Comparison of ENCODE assay signal across 22 cellular contexts in the genomic region with DNA sequence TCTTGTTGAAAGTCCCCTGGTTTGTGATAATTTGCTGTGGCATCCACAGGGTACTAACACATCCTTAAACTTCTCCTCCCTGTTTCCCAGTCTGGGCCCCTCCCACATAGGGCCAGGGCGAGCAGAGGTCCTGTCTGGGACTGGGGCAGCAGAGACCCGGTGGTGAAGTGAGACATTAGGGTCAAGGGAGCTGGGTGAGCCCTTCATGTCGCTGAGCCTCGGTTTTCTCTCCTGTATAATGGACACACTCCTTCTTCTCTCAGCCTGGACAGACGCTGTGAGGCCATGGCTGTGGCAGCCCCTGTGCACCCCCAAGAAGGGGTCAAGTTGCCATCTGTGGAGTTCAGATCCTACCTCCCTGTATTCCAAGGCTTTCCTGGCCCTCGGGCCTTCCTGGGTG. TPM values are rescaled to one million over a fixed set of nuclear protein-coding genes. Genes with fewer than 3 reads are reported as not detected.
DNase-seq lines count a peak whose midpoint lies in the region; ATAC-seq and TF ChIP-seq lines count a peak whose summit lies in the region.
"Had no signal": no experiment of that assay in that cellular context is flagged by ENCODE, and none has a peak within 500 bp of the region (broad histone marks: within the 10 kb centered on the region; RNA-seq: fewer than 3 reads in every experiment).

No MANE protein-coding gene starts in this region.

- no peak overlapping the region for H2AFZ ChIP-seq in mammary epithelial cell (ENCODE audit: low read depth, low read length)

- in situ Hi-C loops in mammary epithelial cell (cut with MboI; ENCODE audit: low sequenced_read_pairs in 2 of 2), result loop anchor here (25.0 kb wide), 2 partner anchors 292 to 442 kb away; no protein-coding TSS in a partner anchor

- TF ChIP-seq CTCF in chondrocyte (IDR thresholded peaks at IDR 0.05), result no peak
- TF ChIP-seq CTCF in mammary epithelial cell (conservative IDR thresholded peaks at IDR 0.05 in 1 of 2, IDR thresholded peaks at IDR 0.05 in 1 of 2; ENCODE audit: extremely low read depth in 1 of 2, insufficient read depth in 1 of 2, low read depth in 1 of 2, low read length in 2 of 2), result no peak

- ATAC-seq in left ventricle myocardium superior (no peak), right cardiac atrium (no peak), HG03280 (IDR thresholded peaks at IDR 0.05; ENCODE audit: unreplicated experiment) (no peak)
- ATAC-seq: HCT116, Panc1 had no signal

- intact Hi-C loops in left ventricle myocardium superior (cut with micrococcal nuclease) (no loop called here), right cardiac atrium (cut with DNase I) (no loop called here), posterior vena cava (cut with DNase I) (no loop called here), mammary epithelial cell (cut with micrococcal nuclease) (no loop called here)

- H3K4me3 Mint-ChIP-seq in chondrocyte (ENCODE audit: unreplicated experiment), result no peak overlapping the region
- H3K4me3 Mint-ChIP-seq: CD8-positive, alpha-beta memory T cell had no signal

- 74% methylated on average over 6 of the region's 6 CpGs for WGBS in right cardiac atrium
- WGBS in mammary epithelial cell (ENCODE audit: low coverage, missing lambda C conversion rate), result 60% methylated on average over 6 of the region's 6 CpGs

- H3K4me1 ChIP-seq in right cardiac atrium (ENCODE audit: control insufficient read depth, insufficient read depth, low read length) (no peaks in the 10 kb centered on the region), mammary epithelial cell (ENCODE audit: insufficient read depth, low read length) (no peaks in the 10 kb centered on the region)
- H3K4me1 ChIP-seq: SJSA1 had no signal

- no peaks in the 10 kb centered on the region for H3K79me2 ChIP-seq in mammary epithelial cell (ENCODE audit: insufficient read depth, low read length)

- H3K36me3 ChIP-seq in mammary epithelial cell (ENCODE audit: insufficient read depth, low read length), result no peaks in the 10 kb centered on the region
- H3K36me3 ChIP-seq: BLaER1 treated with 17β-estradiol and CSF1 and Interleukin-3, amounts not matched to agents 10 nM and 100 nM; MG63; SJSA1 had no signal

- H3K4me1 Mint-ChIP-seq in chondrocyte (ENCODE audit: low read depth), result peaks cover 4% of the 10 kb centered on the region
- H3K4me1 Mint-ChIP-seq: CD8-positive, alpha-beta memory T cell had no signal

- CTCF ChIA-PET in mammary epithelial cell (lab: Charles Lee; ENCODE audit: low non-redundant PET), result no interaction called here

- H3K9me3 ChIP-seq in right cardiac atrium (ENCODE audit: control insufficient read depth, low read length) (peaks cover 4% of the 10 kb centered on the region), mammary epithelial cell (replicated peaks; ENCODE audit: insufficient read depth, low read length) (peaks cover 62% of the 10 kb centered on the region)
- H3K9me3 ChIP-seq: MG63, SJSA1 had no signal

- no peak overlapping the region for H3K9ac ChIP-seq in mammary epithelial cell (ENCODE audit: insufficient read depth, low read length)
- H3K9ac ChIP-seq: BLaER1 treated with 17β-estradiol and CSF1 and Interleukin-3, amounts not matched to agents 10 nM and 100 nM had no signal

- no peak overlapping the region for H3K27ac Mint-ChIP-seq in chondrocyte (ENCODE audit: unreplicated experiment)
- H3K27ac Mint-ChIP-seq: CD8-positive, alpha-beta memory T cell had no signal

- H3K27me3 Mint-ChIP-seq in chondrocyte (ENCODE audit: low read depth), result peaks cover 14% of the 10 kb centered on the region

- BruUV-seq in mammary epithelial cell (replicated peaks; lab: Mats Ljungman, UMichigan), result no TSS peak

- peak; percentile 7 for DNase-seq in left ventricle myocardium superior
- DNase-seq in right cardiac atrium, result no peak
- peak; percentile 59 for DNase-seq in chondrocyte (ENCODE audit: low spot score)
- peak; percentile 18 for DNase-seq in posterior vena cava (ENCODE audit: low spot score)
- no peak for DNase-seq in mammary epithelial cell
- DNase-seq in anterior cingulate cortex (lab: John Stamatoyannopoulos, UW), result no peak
- DNase-seq: ACHN, GOT3, MG63, NCI-H1417, NCI-H1694 treated with DMSO at 0.1 percent for 48 hours, NCI-H2081 treated with DMSO at 0.1 percent for 48 hours, NCI-H2171 treated with DMSO at 0.1 percent for 48 hours, NCI-H524 treated with DMSO at 0.1 percent for 48 hours, NCI-H82 had no signal

- H3K27ac ChIP-seq in right cardiac atrium (ENCODE audit: low read length) (no peak overlapping the region), mammary epithelial cell (ENCODE audit: insufficient read depth, low read depth, low read length) (no peak overlapping the region)
- H3K27ac ChIP-seq: BLaER1 treated with 17β-estradiol and CSF1 and Interleukin-3, amounts not matched to agents 10 nM and 100 nM; SJSA1 had no signal

- dilution Hi-C loops in mammary epithelial cell (cut with HindIII; ENCODE audit: low sequenced_read_pairs), result loop anchor here (25.0 kb wide), 1 partner anchor 417 kb away; no protein-coding TSS in a partner anchor

- no peak overlapping the region for H3K4me2 ChIP-seq in mammary epithelial cell (ENCODE audit: insufficient read depth, low read depth, low read length)
- H3K4me2 ChIP-seq: BLaER1 treated with 17β-estradiol and CSF1 and Interleukin-3, amounts not matched to agents 10 nM and 100 nM had no signal

- H3K4me3 ChIP-seq in right cardiac atrium (ENCODE audit: low read length) (no peak overlapping the region), mammary epithelial cell (replicated peaks in 1 of 3; ENCODE audit: insufficient read depth in 1 of 3, low read depth in 2 of 3, low read length in 3 of 3) (no peak overlapping the region)
- H3K4me3 ChIP-seq: BLaER1 treated with 17β-estradiol and CSF1 and Interleukin-3, amounts not matched to agents 10 nM and 100 nM; MG63; SJSA1 had no signal

- H3K36me3 Mint-ChIP-seq in chondrocyte (ENCODE audit: low read depth), result peaks cover 4% of the 10 kb centered on the region
- H3K36me3 Mint-ChIP-seq: CD8-positive, alpha-beta memory T cell had no signal

- H3K27me3 ChIP-seq in right cardiac atrium (ENCODE audit: control insufficient read depth, insufficient read depth), result no peaks in the 10 kb centered on the region
- H3K27me3 ChIP-seq in mammary epithelial cell (ENCODE audit: insufficient read depth, low read length), result no peaks in the 10 kb centered on the region
- H3K27me3 ChIP-seq: MG63, SJSA1 had no signal

- peaks cover 15% of the 10 kb centered on the region for H3K9me3 Mint-ChIP-seq in chondrocyte (ENCODE audit: low read depth)

- H4K20me1 ChIP-seq in mammary epithelial cell (ENCODE audit: insufficient read depth, low read length), result no peaks in the 10 kb centered on the region

RNA-seq across cellular contexts. Expression of gene HMX1, which starts 33.0 kb away (rescaled TPM):
- total RNA-seq in left ventricle myocardium superior (not detected), right cardiac atrium (not detected), chondrocyte (3.7 TPM in 1 of 3 replicates, not detected in the others), posterior vena cava (under 1 TPM in 1 of 2 donors, not detected in 1; 0.19 TPM), mammary epithelial cell (not detected)
- polyA plus RNA-seq in right cardiac atrium (not detected), mammary epithelial cell (not detected)
- not detected for polyA minus RNA-seq in mammary epithelial cell
- total RNA-seq: CD8-positive, alpha-beta memory T cell; LHCN-M2 had no signal
- polyA plus RNA-seq: CD8-positive, alpha-beta memory T cell had no signal

Comparison
In these comparisons a context has a peak if more than half of its experiments do, and no peak if none do; other contexts are left out.
1. DNase-seq: peak in left ventricle myocardium superior (single experiment), chondrocyte (single experiment) and posterior vena cava (single experiment); none in right cardiac atrium (0 of 3), mammary epithelial cell (single experiment) and anterior cingulate cortex (0 of 58).